Comparison of ENCODE assay signal across 1 cellular context in the genomic region with DNA sequence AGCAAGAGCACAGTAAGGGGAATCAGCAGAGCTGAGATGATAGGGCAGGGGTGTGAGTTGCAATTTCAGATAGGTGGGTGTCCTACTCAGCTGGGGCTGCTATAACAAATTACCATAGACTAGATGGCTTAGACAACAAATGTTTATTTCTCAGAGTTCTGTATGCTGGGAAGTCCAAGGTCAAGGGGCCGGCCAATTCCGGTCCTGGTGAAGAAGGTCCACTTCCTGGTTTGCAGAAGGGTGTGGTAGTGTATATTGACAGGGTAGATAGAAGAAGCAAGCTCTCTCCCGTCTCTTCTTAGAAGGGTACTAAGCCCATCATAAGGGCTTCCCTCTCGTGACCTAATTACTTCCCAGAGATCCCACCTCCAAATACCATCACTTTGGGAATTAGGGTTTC.
TF ChIP-seq lines count a peak whose summit lies in the region.

No MANE protein-coding gene starts in this region.

TF ChIP-seq in IMR-90, 13 proteins besides CTCF, POLR2A, EP300 and RAD21 (continued from another document):
- TF ChIP-seq MAFK (IDR thresholded peaks at IDR 0.05; ENCODE audit: low read depth, low read length) (no peak), BHLHE40 (IDR thresholded peaks at IDR 0.05; ENCODE audit: low read depth, low read length) (no peak), MAZ (IDR thresholded peaks at IDR 0.05; ENCODE audit: borderline replicate concordance, low read depth, low read length) (no peak), CEBPB (IDR thresholded peaks at IDR 0.05; ENCODE audit: low read depth, low read length) (no peak), SMC3 (IDR thresholded peaks at IDR 0.05; ENCODE audit: low read depth, low read length) (no peak), NFE2L2 (IDR thresholded peaks at IDR 0.05; ENCODE audit: low read depth, low read length) (no peak), FOS (IDR thresholded peaks at IDR 0.05; ENCODE audit: low read depth, low read length) (no peak)
- TF ChIP-seq, protein P1, sequence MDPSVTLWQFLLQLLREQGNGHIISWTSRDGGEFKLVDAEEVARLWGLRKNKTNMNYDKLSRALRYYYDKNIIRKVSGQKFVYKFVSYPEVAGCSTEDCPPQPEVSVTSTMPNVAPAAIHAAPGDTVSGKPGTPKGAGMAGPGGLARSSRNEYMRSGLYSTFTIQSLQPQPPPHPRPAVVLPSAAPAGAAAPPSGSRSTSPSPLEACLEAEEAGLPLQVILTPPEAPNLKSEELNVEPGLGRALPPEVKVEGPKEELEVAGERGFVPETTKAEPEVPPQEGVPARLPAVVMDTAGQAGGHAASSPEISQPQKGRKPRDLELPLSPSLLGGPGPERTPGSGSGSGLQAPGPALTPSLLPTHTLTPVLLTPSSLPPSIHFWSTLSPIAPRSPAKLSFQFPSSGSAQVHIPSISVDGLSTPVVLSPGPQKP (IDR thresholded peaks at IDR 0.05; ENCODE audit: borderline replicate concordance, low read depth, low read length) = no peak
- TF ChIP-seq, protein P2, sequence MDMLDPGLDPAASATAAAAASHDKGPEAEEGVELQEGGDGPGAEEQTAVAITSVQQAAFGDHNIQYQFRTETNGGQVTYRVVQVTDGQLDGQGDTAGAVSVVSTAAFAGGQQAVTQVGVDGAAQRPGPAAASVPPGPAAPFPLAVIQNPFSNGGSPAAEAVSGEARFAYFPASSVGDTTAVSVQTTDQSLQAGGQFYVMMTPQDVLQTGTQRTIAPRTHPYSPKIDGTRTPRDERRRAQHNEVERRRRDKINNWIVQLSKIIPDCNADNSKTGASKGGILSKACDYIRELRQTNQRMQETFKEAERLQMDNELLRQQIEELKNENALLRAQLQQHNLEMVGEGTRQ (IDR thresholded peaks at IDR 0.05; ENCODE audit: low read depth, low read length) = no peak
TF ChIP-seq in IMR-90: peak in this region for 0.
